Comparison of ENCODE assay signal across 18 cellular contexts in the genomic region with DNA sequence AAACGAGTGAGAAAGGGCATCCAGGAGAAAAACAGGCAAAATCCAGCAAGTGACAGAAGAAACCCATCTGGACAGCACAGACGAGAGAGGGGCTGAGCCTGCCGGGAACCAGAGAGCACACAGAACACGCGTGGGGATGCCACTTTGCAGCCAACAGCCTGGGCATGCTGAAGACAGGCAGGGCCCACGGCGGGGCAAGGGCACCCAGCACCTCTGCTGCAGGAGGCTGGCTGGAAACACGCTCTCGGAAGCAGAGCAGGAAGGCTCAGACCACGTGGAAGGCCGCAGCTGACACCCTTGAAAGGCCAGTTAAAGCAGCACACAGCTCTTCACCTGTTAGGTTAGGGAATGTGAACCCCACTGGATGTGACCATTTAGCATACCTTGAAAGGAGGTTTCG.
DNase-seq lines count a peak whose midpoint lies in the region; ATAC-seq and TF ChIP-seq lines count a peak whose summit lies in the region.
"Had no signal": no experiment of that assay in that cellular context is flagged by ENCODE, and none has a peak within 500 bp of the region (broad histone marks: within the 10 kb centered on the region; RNA-seq: fewer than 3 reads in every experiment).

No MANE protein-coding gene starts in this region.

- H3K27ac Mint-ChIP-seq in activated CD4-positive, alpha-beta T cell treated with anti-CD3 and anti-CD28 coated beads, Interleukin-2, amount 10 ng/mL, durations not matched to agents 24 days and 14 days: peak overlapping the region; percentile 8
- H3K27ac Mint-ChIP-seq in WTC11: peak overlapping the region; percentile 84
- H3K27ac Mint-ChIP-seq in central memory CD8-positive, alpha-beta T cell (ENCODE audit: low read depth): peak overlapping the region; percentile 78
- H3K27ac Mint-ChIP-seq in nephron progenitor cell: peak overlapping the region; percentile 53

- intact Hi-C loops in activated CD4-positive, alpha-beta T cell treated with anti-CD3 and anti-CD28 coated beads, Interleukin-2, amount 10 ng/mL, durations not matched to agents 24 days and 14 days (cut with micrococcal nuclease): no loop called here

- H3K4me1 ChIP-seq in SJCRH30: no peaks in the 10 kb centered on the region

- H3K4me3 Mint-ChIP-seq in activated CD4-positive, alpha-beta T cell treated with anti-CD3 and anti-CD28 coated beads, Interleukin-2, amount 10 ng/mL, durations not matched to agents 24 days and 14 days: no peak overlapping the region
- H3K4me3 Mint-ChIP-seq in WTC11: no peak overlapping the region
- no peak overlapping the region for H3K4me3 Mint-ChIP-seq in central memory CD8-positive, alpha-beta T cell
- H3K4me3 Mint-ChIP-seq in nephron progenitor cell: no peak overlapping the region

- H3K9me3 Mint-ChIP-seq in activated CD4-positive, alpha-beta T cell treated with anti-CD3 and anti-CD28 coated beads, Interleukin-2, amount 10 ng/mL, durations not matched to agents 24 days and 14 days: no peaks in the 10 kb centered on the region
- H3K9me3 Mint-ChIP-seq in WTC11 (no peaks in the 10 kb centered on the region), nephron progenitor cell (no peaks in the 10 kb centered on the region)
- H3K9me3 Mint-ChIP-seq in central memory CD8-positive, alpha-beta T cell: no peaks in the 10 kb centered on the region

- CTCF ChIA-PET in WTC11 (lab: Charles Lee): no interaction called here

- H3K27me3 Mint-ChIP-seq in activated CD4-positive, alpha-beta T cell treated with anti-CD3 and anti-CD28 coated beads, Interleukin-2, amount 10 ng/mL, durations not matched to agents 24 days and 14 days: no peaks in the 10 kb centered on the region
- H3K27me3 Mint-ChIP-seq in WTC11 (ENCODE audit: low read depth): no peaks in the 10 kb centered on the region
- H3K27me3 Mint-ChIP-seq in central memory CD8-positive, alpha-beta T cell: no peaks in the 10 kb centered on the region
- H3K27me3 Mint-ChIP-seq in nephron progenitor cell (ENCODE audit: low read depth, poor library complexity): peaks cover 2% of the 10 kb centered on the region

- no peak overlapping the region for H3K27ac ChIP-seq in SJCRH30

- H3K9me3 ChIP-seq in SJCRH30 (replicated peaks): no peaks in the 10 kb centered on the region
- H3K9me3 ChIP-seq: BLaER1 treated with 17β-estradiol and CSF1 and Interleukin-3, amounts not matched to agents 10 nM and 100 nM had no signal

- no peak overlapping the region for H3K4me3 ChIP-seq in SJCRH30
- H3K4me3 ChIP-seq: BLaER1 treated with 17β-estradiol and CSF1 and Interleukin-3, amounts not matched to agents 10 nM and 100 nM; K562 had no signal

- TF ChIP-seq CTCF in WTC11 (IDR thresholded peaks at IDR 0.05): no peak
- no peak for TF ChIP-seq CTCF in nephron progenitor cell (IDR thresholded peaks at IDR 0.05)

- H3K4me1 Mint-ChIP-seq in activated CD4-positive, alpha-beta T cell treated with anti-CD3 and anti-CD28 coated beads, Interleukin-2, amount 10 ng/mL, durations not matched to agents 24 days and 14 days: peaks cover 10% of the 10 kb centered on the region
- H3K4me1 Mint-ChIP-seq in WTC11: no peaks in the 10 kb centered on the region
- H3K4me1 Mint-ChIP-seq in central memory CD8-positive, alpha-beta T cell: peaks cover 13% of the 10 kb centered on the region
- peaks cover 30% of the 10 kb centered on the region for H3K4me1 Mint-ChIP-seq in nephron progenitor cell

- POLR2A ChIA-PET in WTC11 (lab: Charles Lee): no interaction called here

- peaks cover 87% of the 10 kb centered on the region for H3K36me3 Mint-ChIP-seq in activated CD4-positive, alpha-beta T cell treated with anti-CD3 and anti-CD28 coated beads, Interleukin-2, amount 10 ng/mL, durations not matched to agents 24 days and 14 days (ENCODE audit: low read depth)
- H3K36me3 Mint-ChIP-seq in WTC11 (peaks cover 63% of the 10 kb centered on the region), nephron progenitor cell (ENCODE audit: low read depth) (peaks cover 65% of the 10 kb centered on the region)
- H3K36me3 Mint-ChIP-seq in central memory CD8-positive, alpha-beta T cell (ENCODE audit: insufficient read depth): peaks cover 90% of the 10 kb centered on the region

- ATAC-seq in WTC11 (no peak), HG02623 (IDR thresholded peaks at IDR 0.05; ENCODE audit: unreplicated experiment) (no peak)
- no peak for ATAC-seq in central memory CD8-positive, alpha-beta T cell (replicated peaks; ENCODE audit: extremely low read depth, poor library complexity, severe bottlenecking)
- ATAC-seq: K562 had no signal

- H3K27me3 ChIP-seq in SJCRH30: peaks cover 31% of the 10 kb centered on the region; the same call in 1 of the 2 replicates
- H3K27me3 ChIP-seq: BLaER1 treated with 17β-estradiol and CSF1 and Interleukin-3, amounts not matched to agents 10 nM and 100 nM had no signal

- H3K36me3 ChIP-seq in SJCRH30: no peaks in the 10 kb centered on the region

- no peak for DNase-seq in activated CD4-positive, alpha-beta T cell treated with anti-CD3 and anti-CD28 coated beads, Interleukin-2, amount 10 ng/mL, durations not matched to agents 24 days and 14 days
- no peak for DNase-seq in activated CD4-positive, alpha-beta T cell treated with anti-CD3 and anti-CD28 coated beads for 1 hour
- DNase-seq in WTC11 (ENCODE audit: low spot score) (no peak), nephron progenitor cell (no peak), SJCRH30 (no peak), LoVo (ENCODE audit: low spot score) (no peak)
- no peak for DNase-seq in central memory CD8-positive, alpha-beta T cell (ENCODE audit: low spot score in 2 of 2)
- DNase-seq: DND-41; NCI-H1417 treated with DMSO at 0.1 percent for 48 hours; NCI-H1930; NCI-H2171; NCI-H446; NK-92 treated with Interleukin-12 subunit alpha and Interleukin-12 subunit beta, amount 100 ng/mL, for 24 hours; OCI-M1; RPMI8226 had no signal

TF ChIP-seq in WTC11, 78 proteins besides CTCF, POLR2A, EP300 and RAD21 (continues in another document):
- TF ChIP-seq NFYB (CRISPR knock-in tag; conservative IDR thresholded peaks at IDR 0.05; ENCODE audit: low read depth): no peak
- no peak for TF ChIP-seq ZNF671 (CRISPR knock-in tag; IDR thresholded peaks at IDR 0.05)
- no peak for TF ChIP-seq TCF7 (CRISPR knock-in tag; IDR thresholded peaks at IDR 0.05; ENCODE audit: low read depth)
- TF ChIP-seq, protein P1, sequence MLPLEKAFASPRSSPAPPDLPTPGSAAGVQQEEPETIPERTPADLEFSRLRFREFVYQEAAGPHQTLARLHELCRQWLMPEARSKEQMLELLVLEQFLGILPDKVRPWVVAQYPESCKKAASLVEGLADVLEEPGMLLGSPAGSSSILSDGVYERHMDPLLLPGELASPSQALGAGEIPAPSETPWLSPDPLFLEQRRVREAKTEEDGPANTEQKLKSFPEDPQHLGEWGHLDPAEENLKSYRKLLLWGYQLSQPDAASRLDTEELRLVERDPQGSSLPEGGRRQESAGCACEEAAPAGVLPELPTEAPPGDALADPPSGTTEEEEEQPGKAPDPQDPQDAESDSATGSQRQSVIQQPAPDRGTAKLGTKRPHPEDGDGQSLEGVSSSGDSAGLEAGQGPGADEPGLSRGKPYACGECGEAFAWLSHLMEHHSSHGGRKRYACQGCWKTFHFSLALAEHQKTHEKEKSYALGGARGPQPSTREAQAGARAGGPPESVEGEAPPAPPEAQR (CRISPR knock-in tag; IDR thresholded peaks at IDR 0.05): no peak
- TF ChIP-seq TEAD4 (CRISPR knock-in tag; IDR thresholded peaks at IDR 0.05): no peak
- TF ChIP-seq GABPB1 (CRISPR knock-in tag; IDR thresholded peaks at IDR 0.05): no peak
- TF ChIP-seq, protein P2, sequence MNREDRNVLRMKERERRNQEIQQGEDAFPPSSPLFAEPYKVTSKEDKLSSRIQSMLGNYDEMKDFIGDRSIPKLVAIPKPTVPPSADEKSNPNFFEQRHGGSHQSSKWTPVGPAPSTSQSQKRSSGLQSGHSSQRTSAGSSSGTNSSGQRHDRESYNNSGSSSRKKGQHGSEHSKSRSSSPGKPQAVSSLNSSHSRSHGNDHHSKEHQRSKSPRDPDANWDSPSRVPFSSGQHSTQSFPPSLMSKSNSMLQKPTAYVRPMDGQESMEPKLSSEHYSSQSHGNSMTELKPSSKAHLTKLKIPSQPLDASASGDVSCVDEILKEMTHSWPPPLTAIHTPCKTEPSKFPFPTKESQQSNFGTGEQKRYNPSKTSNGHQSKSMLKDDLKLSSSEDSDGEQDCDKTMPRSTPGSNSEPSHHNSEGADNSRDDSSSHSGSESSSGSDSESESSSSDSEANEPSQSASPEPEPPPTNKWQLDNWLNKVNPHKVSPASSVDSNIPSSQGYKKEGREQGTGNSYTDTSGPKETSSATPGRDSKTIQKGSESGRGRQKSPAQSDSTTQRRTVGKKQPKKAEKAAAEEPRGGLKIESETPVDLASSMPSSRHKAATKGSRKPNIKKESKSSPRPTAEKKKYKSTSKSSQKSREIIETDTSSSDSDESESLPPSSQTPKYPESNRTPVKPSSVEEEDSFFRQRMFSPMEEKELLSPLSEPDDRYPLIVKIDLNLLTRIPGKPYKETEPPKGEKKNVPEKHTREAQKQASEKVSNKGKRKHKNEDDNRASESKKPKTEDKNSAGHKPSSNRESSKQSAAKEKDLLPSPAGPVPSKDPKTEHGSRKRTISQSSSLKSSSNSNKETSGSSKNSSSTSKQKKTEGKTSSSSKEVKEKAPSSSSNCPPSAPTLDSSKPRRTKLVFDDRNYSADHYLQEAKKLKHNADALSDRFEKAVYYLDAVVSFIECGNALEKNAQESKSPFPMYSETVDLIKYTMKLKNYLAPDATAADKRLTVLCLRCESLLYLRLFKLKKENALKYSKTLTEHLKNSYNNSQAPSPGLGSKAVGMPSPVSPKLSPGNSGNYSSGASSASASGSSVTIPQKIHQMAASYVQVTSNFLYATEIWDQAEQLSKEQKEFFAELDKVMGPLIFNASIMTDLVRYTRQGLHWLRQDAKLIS (CRISPR knock-in tag; IDR thresholded peaks at IDR 0.05; ENCODE audit: borderline replicate concordance): no peak
- TF ChIP-seq, protein P3, sequence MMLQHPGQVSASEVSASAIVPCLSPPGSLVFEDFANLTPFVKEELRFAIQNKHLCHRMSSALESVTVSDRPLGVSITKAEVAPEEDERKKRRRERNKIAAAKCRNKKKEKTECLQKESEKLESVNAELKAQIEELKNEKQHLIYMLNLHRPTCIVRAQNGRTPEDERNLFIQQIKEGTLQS (CRISPR knock-in tag; conservative IDR thresholded peaks at IDR 0.05): no peak
- TF ChIP-seq FOXK1 (CRISPR knock-in tag; IDR thresholded peaks at IDR 0.05): no peak
- TF ChIP-seq, protein P4, sequence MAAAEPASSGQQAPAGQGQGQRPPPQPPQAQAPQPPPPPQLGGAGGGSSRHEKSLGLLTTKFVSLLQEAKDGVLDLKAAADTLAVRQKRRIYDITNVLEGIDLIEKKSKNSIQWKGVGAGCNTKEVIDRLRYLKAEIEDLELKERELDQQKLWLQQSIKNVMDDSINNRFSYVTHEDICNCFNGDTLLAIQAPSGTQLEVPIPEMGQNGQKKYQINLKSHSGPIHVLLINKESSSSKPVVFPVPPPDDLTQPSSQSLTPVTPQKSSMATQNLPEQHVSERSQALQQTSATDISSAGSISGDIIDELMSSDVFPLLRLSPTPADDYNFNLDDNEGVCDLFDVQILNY (CRISPR knock-in tag; IDR thresholded peaks at IDR 0.05): no peak

Comparison
In these comparisons a context has a peak if more than half of its experiments do, and no peak if none do; other contexts are left out.
1. H3K27ac Mint-ChIP-seq: peak in every context shown above with its lines; median percentile 84 in WTC11; 78 in central memory CD8-positive, alpha-beta T cell; 53 in nephron progenitor cell; 8 in activated CD4-positive, alpha-beta T cell treated with anti-CD3 and anti-CD28 coated beads, Interleukin-2, amount 10 ng/mL, durations not matched to agents 24 days and 14 days.